ENCODE assay signal across 24 cellular contexts in the genomic region with DNA sequence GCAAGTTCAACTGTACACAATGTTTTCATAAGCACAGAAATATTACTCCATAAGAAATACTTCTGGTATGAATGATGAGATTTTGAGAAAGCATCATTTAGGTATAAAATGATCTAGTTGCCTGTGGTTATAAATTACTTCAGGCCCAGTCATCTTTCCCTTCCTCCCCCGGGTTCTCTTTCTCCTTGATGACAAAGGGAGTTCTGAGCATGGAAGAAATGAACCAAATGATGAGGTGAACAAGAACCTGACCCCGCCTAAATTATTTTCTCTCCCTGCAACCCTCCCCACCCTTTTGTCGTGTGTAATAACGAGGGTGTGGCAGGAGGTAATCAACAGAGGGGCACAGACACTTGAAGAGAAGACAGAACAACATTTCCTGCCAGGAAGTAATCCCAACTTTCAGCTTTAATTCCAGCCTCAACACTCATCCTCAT.
A peak's percentile ranks its signal among the peaks of the same experiment; 100 is the strongest.
DNase-seq lines count a peak whose midpoint lies in the region; ATAC-seq, FAIRE-seq and TF ChIP-seq lines count a peak whose summit lies in the region.
"Had no signal": no experiment of that assay in that cellular context is flagged by ENCODE, and none has a peak within 500 bp of the region (broad histone marks: within the 10 kb centered on the region; RNA-seq: fewer than 3 reads in every experiment).

No MANE protein-coding gene starts in this region.

- H3K4me3 ChIP-seq in colonic mucosa: no peak overlapping the region
- H3K4me3 ChIP-seq: MG63, SK-N-MC had no signal

- peak; percentile 30 for ATAC-seq in activated CD4-positive, alpha-beta T cell treated with anti-CD3 and anti-CD28 coated beads for 36 hours
- peak; percentile 15 for ATAC-seq in left colon
- no peak for ATAC-seq in HG02642 (IDR thresholded peaks at IDR 0.05; ENCODE audit: poor library complexity, unreplicated experiment)
- ATAC-seq: HCT116 had no signal

- POLR2A ChIA-PET in activated CD4-positive, alpha-beta T cell treated with anti-CD3 and anti-CD28 coated beads for 36 hours (lab: Charles Lee): no interaction called here
- POLR2A ChIA-PET in activated CD4-positive, alpha-beta T cell treated with anti-CD3 and anti-CD28 coated beads, Interleukin-2, amount 10 ng/mL, durations not matched to agents 7 days and 5 days (lab: Charles Lee): no interaction called here

- no peak overlapping the region for H3K4me3 Mint-ChIP-seq in activated CD4-positive, alpha-beta T cell treated with anti-CD3 and anti-CD28 coated beads for 36 hours
- H3K4me3 Mint-ChIP-seq in activated CD4-positive, alpha-beta T cell treated with anti-CD3 and anti-CD28 coated beads, Interleukin-2, amount 10 ng/mL, durations not matched to agents 7 days and 5 days: no peak overlapping the region
- H3K4me3 Mint-ChIP-seq: IgD-negative memory B cell had no signal

- peaks cover 2% of the 10 kb centered on the region for H3K9me3 Mint-ChIP-seq in activated CD4-positive, alpha-beta T cell treated with anti-CD3 and anti-CD28 coated beads for 36 hours (ENCODE audit: low read depth)
- no peaks in the 10 kb centered on the region for H3K9me3 Mint-ChIP-seq in activated CD4-positive, alpha-beta T cell treated with anti-CD3 and anti-CD28 coated beads, Interleukin-2, amount 10 ng/mL, durations not matched to agents 7 days and 5 days
- H3K9me3 Mint-ChIP-seq: IgD-negative memory B cell had no signal

- H3K27me3 Mint-ChIP-seq in activated CD4-positive, alpha-beta T cell treated with anti-CD3 and anti-CD28 coated beads for 36 hours: peaks cover 10% of the 10 kb centered on the region
- no peaks in the 10 kb centered on the region for H3K27me3 Mint-ChIP-seq in activated CD4-positive, alpha-beta T cell treated with anti-CD3 and anti-CD28 coated beads, Interleukin-2, amount 10 ng/mL, durations not matched to agents 7 days and 5 days

- peak; percentile 12 for DNase-seq in activated CD4-positive, alpha-beta T cell treated with anti-CD3 and anti-CD28 coated beads for 36 hours
- no peak for DNase-seq in activated CD4-positive, alpha-beta T cell treated with anti-CD3 and anti-CD28 coated beads, Interleukin-2, amount 10 ng/mL, durations not matched to agents 7 days and 5 days
- DNase-seq in RCC 7860 (ENCODE audit: low spot score) (peak; percentile 56), colonic mucosa (peak; percentile 36), left colon (no peak), NCI-H524 (lab: John Stamatoyannopoulos, UW) (no peak), mucosa of gallbladder (ENCODE audit: low spot score) (no peak)
- DNase-seq: 8988T; Calu3; CD8-positive, alpha-beta memory T cell; EL; GF-D8; MG63; NCI-H1417 treated with DMSO at 0.1 percent for 48 hours; NCI-H187; NCI-H2107; NCI-H510A; SHP77 treated with DMSO at 0.1 percent for 48 hours had no signal

- no peaks in the 10 kb centered on the region for H3K36me3 ChIP-seq in colonic mucosa
- H3K36me3 ChIP-seq: MG63 had no signal

- no peak overlapping the region for H3K9ac ChIP-seq in colonic mucosa (ENCODE audit: low read depth in 2 of 2, low read length in 2 of 2)

- no peaks in the 10 kb centered on the region for H3K27me3 ChIP-seq in colonic mucosa
- H3K27me3 ChIP-seq: MG63 had no signal

- H3K9me3 ChIP-seq in colonic mucosa: no peaks in the 10 kb centered on the region
- H3K9me3 ChIP-seq: MG63 had no signal

- CTCF ChIA-PET in activated CD4-positive, alpha-beta T cell treated with anti-CD3 and anti-CD28 coated beads for 36 hours (lab: Charles Lee): interaction anchor here (1.2 kb wide), 1 partner anchor 11 kb away, joined by 3 read pairs; no protein-coding TSS in a partner anchor
- CTCF ChIA-PET in activated CD4-positive, alpha-beta T cell treated with anti-CD3 and anti-CD28 coated beads, Interleukin-2, amount 10 ng/mL, durations not matched to agents 7 days and 5 days (lab: Charles Lee): no interaction called here

- peaks cover 4% of the 10 kb centered on the region for H3K4me1 Mint-ChIP-seq in activated CD4-positive, alpha-beta T cell treated with anti-CD3 and anti-CD28 coated beads for 36 hours
- H3K4me1 Mint-ChIP-seq in activated CD4-positive, alpha-beta T cell treated with anti-CD3 and anti-CD28 coated beads, Interleukin-2, amount 10 ng/mL, durations not matched to agents 7 days and 5 days: no peaks in the 10 kb centered on the region
- H3K4me1 Mint-ChIP-seq: CD8-positive, alpha-beta memory T cell; IgD-negative memory B cell had no signal

- peaks cover 14% of the 10 kb centered on the region for H3K4me1 ChIP-seq in colonic mucosa

- peak overlapping the region; percentile 57 for H3K27ac ChIP-seq in colonic mucosa
- H3K27ac ChIP-seq: C4-2B, SK-N-MC had no signal

- H3K27ac Mint-ChIP-seq in activated CD4-positive, alpha-beta T cell treated with anti-CD3 and anti-CD28 coated beads for 36 hours: no peak overlapping the region
- no peak overlapping the region for H3K27ac Mint-ChIP-seq in activated CD4-positive, alpha-beta T cell treated with anti-CD3 and anti-CD28 coated beads, Interleukin-2, amount 10 ng/mL, durations not matched to agents 7 days and 5 days
- H3K27ac Mint-ChIP-seq: CD8-positive, alpha-beta memory T cell had no signal

- intact Hi-C loops in activated CD4-positive, alpha-beta T cell treated with anti-CD3 and anti-CD28 coated beads for 36 hours (cut with DNase I, micrococcal nuclease): no loop called here
- intact Hi-C loops in colonic mucosa (cut with DNase I) (no loop called here), left colon (cut with DNase I, micrococcal nuclease) (no loop called here)

- H3K36me3 Mint-ChIP-seq in activated CD4-positive, alpha-beta T cell treated with anti-CD3 and anti-CD28 coated beads for 36 hours (ENCODE audit: low read depth): no peaks in the 10 kb centered on the region
- no peaks in the 10 kb centered on the region for H3K36me3 Mint-ChIP-seq in activated CD4-positive, alpha-beta T cell treated with anti-CD3 and anti-CD28 coated beads, Interleukin-2, amount 10 ng/mL, durations not matched to agents 7 days and 5 days (ENCODE audit: low read depth)
- H3K36me3 Mint-ChIP-seq: CD8-positive, alpha-beta memory T cell had no signal

- FAIRE-seq in RCC 7860 (lab: Jason Lieb, UNC): no peak
- FAIRE-seq: H1 had no signal

- TF ChIP-seq CTCF in colonic mucosa (IDR thresholded peaks at IDR 0.05): no peak

Comparison
In these comparisons a context has a peak if more than half of its experiments do, and no peak if none do; other contexts are left out.
1. DNase-seq: peak in activated CD4-positive, alpha-beta T cell treated with anti-CD3 and anti-CD28 coated beads for 36 hours (single experiment), RCC 7860 (single experiment) and colonic mucosa (single experiment); none in activated CD4-positive, alpha-beta T cell treated with anti-CD3 and anti-CD28 coated beads, Interleukin-2, amount 10 ng/mL, durations not matched to agents 7 days and 5 days (single experiment), left colon (0 of 2), NCI-H524 (0 of 2) and mucosa of gallbladder (single experiment).